ENCODE assay signal across 14 cellular contexts in genomic region chr4:57077550-57078311, GRCh38. TPM values are rescaled to one million over a fixed set of nuclear protein-coding genes. Genes with fewer than 3 reads are reported as not detected.
DNase-seq lines count a peak whose midpoint lies in the region; ATAC-seq and TF ChIP-seq lines count a peak whose summit lies in the region.
"Had no signal": no experiment of that assay in that cellular context is flagged by ENCODE, and none has a peak within 500 bp of the region (broad histone marks: within the 10 kb centered on the region; RNA-seq: fewer than 3 reads in every experiment).

No MANE protein-coding gene starts in this region.

- no peaks in the 10 kb centered on the region for H3K9me3 Mint-ChIP-seq in progenitor cell of endocrine pancreas (ENCODE audit: low read depth)

- no peaks in the 10 kb centered on the region for H3K36me3 Mint-ChIP-seq in progenitor cell of endocrine pancreas (ENCODE audit: insufficient read depth)

- TF ChIP-seq CTCF in RWPE2 (IDR thresholded peaks at IDR 0.05; ENCODE audit: poor library complexity, severe bottlenecking), result no peak
- no peak for TF ChIP-seq CTCF in fibroblast of mammary gland (conservative IDR thresholded peaks at IDR 0.05; ENCODE audit: control insufficient read depth, insufficient read depth, low read depth, low read length)
- no peak for TF ChIP-seq CTCF in progenitor cell of endocrine pancreas (IDR thresholded peaks at IDR 0.05; ENCODE audit: unreplicated experiment)

- H3K4me1 Mint-ChIP-seq in progenitor cell of endocrine pancreas (ENCODE audit: low read depth), result peaks cover 43% of the 10 kb centered on the region

- ATAC-seq in RWPE2 (ENCODE audit: low read depth) (peak; percentile 60), sciatic nerve (no peak)
- ATAC-seq: activated CD8-positive, alpha-beta T cell treated with anti-CD3 and anti-CD28 coated beads, Interleukin-2, amount 10 ng/mL, durations not matched to agents 7 days and 5 days had no signal

- intact Hi-C loops in sciatic nerve (cut with DNase I), result no loop called here

- peak overlapping the region; percentile 94 for H3K27ac Mint-ChIP-seq in progenitor cell of endocrine pancreas
- H3K27ac Mint-ChIP-seq: activated CD8-positive, alpha-beta T cell treated with anti-CD3 and anti-CD28 coated beads, Interleukin-2, amount 10 ng/mL, durations not matched to agents 7 days and 5 days had no signal

- H3K27ac ChIP-seq in RWPE2 (ENCODE audit: poor library complexity, severe bottlenecking), result peak overlapping the region; percentile 99

- no peaks in the 10 kb centered on the region for H3K27me3 Mint-ChIP-seq in progenitor cell of endocrine pancreas

- DNase-seq in H7 (peak; percentile 24), RWPE2 (ENCODE audit: low spot score) (peak; percentile 83), fibroblast of mammary gland (ENCODE audit: low read depth) (peak; percentile 50), progenitor cell of endocrine pancreas (ENCODE audit: low spot score, unreplicated experiment) (no peak), DMS79 (lab: John Stamatoyannopoulos, UW) (no peak), sciatic nerve (ENCODE audit: low spot score) (no peak), HuH-7.5 (ENCODE audit: low spot score) (no peak), cerebellar cortex (ENCODE audit: low spot score) (no peak)
- DNase-seq: activated CD8-positive, alpha-beta T cell treated with anti-CD3 and anti-CD28 coated beads, Interleukin-2, amount 10 ng/mL, durations not matched to agents 7 days and 5 days; DMS153; hippocampal formation; NCI-H187 treated with DMSO at 0.1 percent for 48 hours; occipital lobe; SHP77 had no signal

- H3K4me1 ChIP-seq in RWPE2 (ENCODE audit: insufficient read depth, poor library complexity, severe bottlenecking), result peaks cover 82% of the 10 kb centered on the region

- no peaks in the 10 kb centered on the region for H3K36me3 ChIP-seq in H7 (replicated peaks; ENCODE audit: control insufficient read depth, insufficient read depth, low read length)
- peaks cover 46% of the 10 kb centered on the region for H3K36me3 ChIP-seq in RWPE2 (ENCODE audit: low read depth)

- H3K4me3 ChIP-seq in H7 (ENCODE audit: insufficient read depth, low read depth, low read length) (no peak overlapping the region), RWPE2 (ENCODE audit: severe bottlenecking) (no peak overlapping the region), fibroblast of mammary gland (ENCODE audit: control insufficient read depth, low read depth, low read length) (no peak overlapping the region)

- H3K27me3 ChIP-seq in H7 (ENCODE audit: control insufficient read depth, insufficient read depth, low read length) (no peaks in the 10 kb centered on the region), RWPE2 (ENCODE audit: insufficient read depth, poor library complexity, severe bottlenecking) (no peaks in the 10 kb centered on the region)

- no peaks in the 10 kb centered on the region for H3K9me3 ChIP-seq in RWPE2 (ENCODE audit: severe bottlenecking)

- peak overlapping the region; percentile 68 for H3K4me3 Mint-ChIP-seq in progenitor cell of endocrine pancreas (ENCODE audit: low read depth)
- H3K4me3 Mint-ChIP-seq: activated CD8-positive, alpha-beta T cell treated with anti-CD3 and anti-CD28 coated beads, Interleukin-2, amount 10 ng/mL, durations not matched to agents 7 days and 5 days had no signal

RNA-seq across cellular contexts. Expression of gene IGFBP7, which starts 32.5 kb away (rescaled TPM):
- 4.4 and 6.7 TPM in 2 replicates for total RNA-seq in H7 (2014; rRNA removed; shearing (Covaris generic))
- total RNA-seq in progenitor cell of endocrine pancreas, result 8.4 and 12.3 TPM in 2 replicates
- 482 TPM for total RNA-seq in sciatic nerve
- total RNA-seq: activated CD8-positive, alpha-beta T cell treated with anti-CD3 and anti-CD28 coated beads, Interleukin-2, amount 10 ng/mL, durations not matched to agents 7 days and 5 days had no signal

Comparison
In these comparisons a context has a peak if more than half of its experiments do, and no peak if none do; other contexts are left out.
1. DNase-seq: peak in H7 (single experiment), RWPE2 (single experiment) and fibroblast of mammary gland (single experiment); none in progenitor cell of endocrine pancreas (single experiment), DMS79 (single experiment), sciatic nerve (single experiment), HuH-7.5 (single experiment) and cerebellar cortex (single experiment).
2. RNA of gene IGFBP7, which starts 32.5 kb away (total RNA-seq): 482 TPM in sciatic nerve (single experiment); 8.4 to 12.3 TPM in progenitor cell of endocrine pancreas and 4.4 to 6.7 TPM in H7; every median in the first group is over 10 times any median in the second.